In genomic region chr10:133090654-133091053, GRCh38 we compare ENCODE assay signal across 26 cellular contexts. TPM values are rescaled to one million over a fixed set of nuclear protein-coding genes. Genes with fewer than 3 reads are reported as not detected.
"Had no signal": no experiment of that assay in that cellular context is flagged by ENCODE, and none has a peak within 500 bp of the region (broad histone marks: within the 10 kb centered on the region; RNA-seq: fewer than 3 reads in every experiment).

No MANE protein-coding gene starts in this region.

- H3K4me1 ChIP-seq: pancreas, psoas muscle had no signal

- H3K4me1 Mint-ChIP-seq: naive B cell had no signal

- H3K4me3 Mint-ChIP-seq: mesothelial cell of epicardium; natural killer cell; nephron progenitor cell; stimulated activated naive CD8-positive, alpha-beta T cell treated with anti-CD3 and anti-CD28 coated beads, Interleukin-15, Interleukin-2, amounts not matched to agents 100 ng/mL and 50 ng/mL, for 24 hours had no signal

- DNase-seq: islet precursor cell; left ventricle myocardium inferior; mesendoderm; naive B cell; natural killer cell; nephron progenitor cell; psoas muscle; stimulated activated CD4-positive, alpha-beta T cell treated with anti-CD3 and anti-CD28 coated beads, Interleukin-12 subunit alpha, Interleukin-12 subunit beta, amount 100 ng/mL, for 4 hours; stimulated activated CD4-positive, alpha-beta T cell treated with anti-CD3 and anti-CD28 coated beads, Interleukin-15, amount 100 ng/mL, for 24 hours; stimulated activated CD4-positive, alpha-beta T cell treated with anti-CD3 and anti-CD28 coated beads, Interleukin-2, amount 100 ng/mL, for 24 hours; stimulated activated CD4-positive, alpha-beta T cell treated with anti-CD3 and anti-CD28 coated beads, Interleukin-4, amount 100 ng/mL, for 1 hour; stimulated activated naive CD4-positive, alpha-beta T cell had no signal

- H3K9me3 Mint-ChIP-seq: mesothelial cell of epicardium; naive B cell; natural killer cell; nephron progenitor cell; stimulated activated naive CD8-positive, alpha-beta T cell treated with anti-CD3 and anti-CD28 coated beads, Interleukin-15, Interleukin-2, amounts not matched to agents 100 ng/mL and 50 ng/mL, for 24 hours; type B pancreatic cell had no signal

- H3K9me3 ChIP-seq: left ventricle myocardium inferior, pancreas, psoas muscle, suprapubic skin, tibial nerve, vagina had no signal

- FAIRE-seq: pancreas had no signal

- ATAC-seq: natural killer cell, pancreas, psoas muscle, sciatic nerve had no signal

- H3K4me3 ChIP-seq: left ventricle myocardium inferior, lung, pancreas, psoas muscle, skin epidermis, suprapubic skin, tibial nerve, vagina had no signal

- H3K27ac Mint-ChIP-seq: mesothelial cell of epicardium; natural killer cell; nephron progenitor cell; stimulated activated naive CD8-positive, alpha-beta T cell treated with anti-CD3 and anti-CD28 coated beads, Interleukin-15, Interleukin-2, amounts not matched to agents 100 ng/mL and 50 ng/mL, for 24 hours; type B pancreatic cell had no signal

- H3K36me3 ChIP-seq: left ventricle myocardium inferior, pancreas, suprapubic skin, tibial nerve, vagina had no signal

- H3K27ac ChIP-seq: left ventricle myocardium inferior, pancreas, psoas muscle, skin epidermis, suprapubic skin, tibial nerve, vagina had no signal

- H3K36me3 Mint-ChIP-seq: mesothelial cell of epicardium, naive B cell, natural killer cell, type B pancreatic cell had no signal

RNA-seq across cellular contexts. Expression of gene ADGRA1, which starts 2.9 kb away (rescaled TPM):
- total RNA-seq: kidney epithelial cell, left ventricle myocardium inferior, lower leg skin, mesothelial cell of epicardium, mononuclear cell, natural killer cell, osteoblast, suprapubic skin had no signal
